8 cellular contexts compared by ENCODE assay signal in the genomic region with DNA sequence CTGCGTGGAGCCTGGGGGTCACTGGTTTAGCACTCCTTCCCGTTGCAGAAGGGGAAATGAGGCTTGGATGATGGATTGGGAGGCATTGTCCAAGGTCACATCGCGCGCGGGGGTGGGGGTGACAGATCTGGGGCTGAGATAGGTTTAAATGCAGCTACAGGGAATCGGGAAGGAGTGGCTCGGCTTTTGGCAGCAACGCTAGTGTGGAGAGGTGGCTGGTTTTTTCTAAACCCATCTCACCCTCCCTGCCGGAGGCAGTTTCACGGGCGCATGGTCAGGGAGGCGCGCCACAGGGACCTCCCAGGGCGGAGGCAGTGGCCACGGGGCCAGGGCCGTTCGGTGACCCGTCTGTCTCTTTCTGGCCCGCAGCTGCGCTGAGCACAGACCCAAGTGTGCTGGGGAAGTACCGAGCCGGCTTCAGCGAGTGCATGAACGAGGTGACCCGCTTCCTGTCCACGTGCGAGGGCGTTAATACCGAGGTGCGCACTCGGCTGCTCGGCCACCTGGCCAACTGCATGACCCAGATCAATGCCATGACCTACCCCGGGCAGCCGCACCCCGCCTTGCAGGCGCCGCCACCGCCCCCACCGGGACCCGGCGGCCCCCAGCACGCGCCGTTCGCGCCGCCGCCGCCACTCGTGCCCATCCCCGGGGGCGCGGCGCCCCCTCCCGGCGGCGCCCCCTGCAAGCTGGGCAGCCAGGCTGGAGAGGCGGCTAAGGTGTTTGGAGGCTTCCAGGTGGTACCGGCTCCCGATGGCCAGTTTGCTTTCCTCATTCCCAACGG. TPM values are rescaled to one million over a fixed set of nuclear protein-coding genes. Genes with fewer than 3 reads are reported as not detected.
DNase-seq lines count a peak whose midpoint lies in the region; ATAC-seq and TF ChIP-seq lines count a peak whose summit lies in the region.

No MANE protein-coding gene starts in this region.

- no peaks in the 10 kb centered on the region for H3K9me3 ChIP-seq in CD8-positive, alpha-beta T cell (ENCODE audit: low read length)
- H3K9me3 ChIP-seq in Peyer's patch (no peaks in the 10 kb centered on the region), cardiac muscle cell (ENCODE audit: low read depth) (no peaks in the 10 kb centered on the region)

- no peaks in the 10 kb centered on the region for H3K36me3 ChIP-seq in CD8-positive, alpha-beta T cell (ENCODE audit: insufficient read depth, low read length)
- H3K36me3 ChIP-seq in Peyer's patch (no peaks in the 10 kb centered on the region), cardiac muscle cell (no peaks in the 10 kb centered on the region)

- ATAC-seq in CD8-positive, alpha-beta T cell = peak; percentile 18
- ATAC-seq in GM19025 (IDR thresholded peaks at IDR 0.05; ENCODE audit: low read depth, unreplicated experiment) = peak; percentile 34
- peak; percentile 56 for ATAC-seq in HG03439 (IDR thresholded peaks at IDR 0.05; ENCODE audit: unreplicated experiment)

- no peak overlapping the region for H3K27ac Mint-ChIP-seq in CD8-positive, alpha-beta T cell
- peak overlapping the region; percentile 38 for H3K27ac Mint-ChIP-seq in activated naive CD4-positive, alpha-beta T cell treated with anti-CD3 and anti-CD28 coated beads, Interleukin-2, amount 50 U/mL, for 24 hours

- POLR2A ChIA-PET in CD8-positive, alpha-beta T cell (lab: Charles Lee) = no interaction called here

- peak; percentile 13 to 60 (median 36) for DNase-seq in CD8-positive, alpha-beta T cell
- DNase-seq in Peyer's patch (peak; percentile 79 to 90 (median 84)), cardiac muscle cell (ENCODE audit: low read depth in 1 of 2, low spot score in 1 of 2) (peak; percentile 65 to 69), posterior vena cava (ENCODE audit: low spot score) (peak; percentile 91), cerebellar nuclear complex (lab: John Stamatoyannopoulos, UW) (no peak)

- peaks cover 59% of the 10 kb centered on the region for H3K27me3 Mint-ChIP-seq in CD8-positive, alpha-beta T cell (ENCODE audit: low read depth)
- H3K27me3 Mint-ChIP-seq in activated naive CD4-positive, alpha-beta T cell treated with anti-CD3 and anti-CD28 coated beads, Interleukin-2, amount 50 U/mL, for 24 hours = peaks cover 19% of the 10 kb centered on the region

- H3K27me3 ChIP-seq in CD8-positive, alpha-beta T cell (ENCODE audit: insufficient read depth, low read length) = peaks cover 46% of the 10 kb centered on the region
- H3K27me3 ChIP-seq in Peyer's patch (no peaks in the 10 kb centered on the region), cardiac muscle cell (no peaks in the 10 kb centered on the region)

- H3K36me3 Mint-ChIP-seq in CD8-positive, alpha-beta T cell = peaks cover 2% of the 10 kb centered on the region
- H3K36me3 Mint-ChIP-seq in activated naive CD4-positive, alpha-beta T cell treated with anti-CD3 and anti-CD28 coated beads, Interleukin-2, amount 50 U/mL, for 24 hours = no peaks in the 10 kb centered on the region

- intact Hi-C loops in CD8-positive, alpha-beta T cell (cut with DNase I, micrococcal nuclease) = loop anchor here (2.0 to 10.0 kb wide), 6 partner anchors 260 to 545 kb away; a partner anchor contains a TSS
- intact Hi-C loops in posterior vena cava (cut with DNase I) = loop anchor here in 1 of 2 donors (5.0 kb wide), 4 partner anchors 130 to 350 kb away; no protein-coding TSS in a partner anchor

- peak; percentile 32 to 46 for TF ChIP-seq POLR2A in Peyer's patch (IDR thresholded peaks at IDR 0.05)

- H3K9me3 Mint-ChIP-seq in CD8-positive, alpha-beta T cell = no peaks in the 10 kb centered on the region
- H3K9me3 Mint-ChIP-seq in activated naive CD4-positive, alpha-beta T cell treated with anti-CD3 and anti-CD28 coated beads, Interleukin-2, amount 50 U/mL, for 24 hours = no peaks in the 10 kb centered on the region

- peak overlapping the region; percentile 78 for H3K4me3 Mint-ChIP-seq in CD8-positive, alpha-beta T cell
- peak overlapping the region; percentile 88 for H3K4me3 Mint-ChIP-seq in activated naive CD4-positive, alpha-beta T cell treated with anti-CD3 and anti-CD28 coated beads, Interleukin-2, amount 50 U/mL, for 24 hours

- peaks cover 49% of the 10 kb centered on the region for H3K4me1 ChIP-seq in CD8-positive, alpha-beta T cell (ENCODE audit: insufficient read depth, low read length)
- peaks cover 3 to 46% (median 33%) of the 10 kb centered on the region in 4 donors for H3K4me1 ChIP-seq in Peyer's patch
- H3K4me1 ChIP-seq in cardiac muscle cell (ENCODE audit: low read depth) = peaks cover 36% of the 10 kb centered on the region

- peaks cover 45% of the 10 kb centered on the region for H3K4me1 Mint-ChIP-seq in CD8-positive, alpha-beta T cell (ENCODE audit: low read depth)
- H3K4me1 Mint-ChIP-seq in activated naive CD4-positive, alpha-beta T cell treated with anti-CD3 and anti-CD28 coated beads, Interleukin-2, amount 50 U/mL, for 24 hours = peaks cover 45% of the 10 kb centered on the region

- TF ChIP-seq CTCF in CD8-positive, alpha-beta T cell (IDR thresholded peaks at IDR 0.05) = peak; percentile 16
- TF ChIP-seq CTCF in Peyer's patch (IDR thresholded peaks at IDR 0.05) (peak; percentile 11 to 64 (median 44)), cardiac muscle cell (IDR thresholded peaks at IDR 0.05; ENCODE audit: low read depth, low read length) (peak; percentile 44)

- CTCF ChIA-PET in CD8-positive, alpha-beta T cell (lab: Charles Lee) = interaction anchor here (1.0 to 1.2 kb wide), 3 partner anchors 13 to 364 kb away, joined by 3 read pairs; no protein-coding TSS in a partner anchor

- H3K27ac ChIP-seq in CD8-positive, alpha-beta T cell (ENCODE audit: low read depth, low read length) = no peak overlapping the region
- H3K27ac ChIP-seq in Peyer's patch (peak overlapping the region; percentile 70 to 98 (median 89)), cardiac muscle cell (peak overlapping the region; percentile 96)

- peak overlapping the region; percentile 66 for H3K4me3 ChIP-seq in CD8-positive, alpha-beta T cell (ENCODE audit: low read depth, low read length)
- peak overlapping the region; percentile 53 to 74 (median 62) for H3K4me3 ChIP-seq in Peyer's patch
- H3K4me3 ChIP-seq in cardiac muscle cell = peak overlapping the region; percentile 49

RNA-seq across cellular contexts. Expression of a gene that starts 1.6 kb away (rescaled TPM):
- 1 to 10 TPM in 1 of 2 experiments, under 1 TPM in 1; 0.92 to 1.1 TPM for total RNA-seq in CD8-positive, alpha-beta T cell
- 10 to 100 TPM; 32.2 to 65.6 (median 49.4) TPM for total RNA-seq in Peyer's patch
- 22.6 and 43.2 TPM in 2 replicates for total RNA-seq in cardiac muscle cell
- 22.2 and 33.9 TPM in 2 replicates for polyA plus RNA-seq in cardiac muscle cell
- total RNA-seq in posterior vena cava = 10 to 100 TPM; 19.5 to 29.2 TPM

Comparison
In these comparisons a context has a peak if more than half of its experiments do, and no peak if none do; other contexts are left out.
1. DNase-seq: peak in CD8-positive, alpha-beta T cell (7 of 7), Peyer's patch (3 of 3), cardiac muscle cell (2 of 2) and posterior vena cava (single experiment); none in cerebellar nuclear complex (0 of 2).
2. RNA of a gene that starts 1.6 kb away (total RNA-seq): 32.2 to 65.6 TPM in Peyer's patch, 19.5 to 29.2 TPM in posterior vena cava and 22.6 to 43.2 TPM in cardiac muscle cell; 0.92 to 1.1 TPM in CD8-positive, alpha-beta T cell; every median in the first group is over 4 times any median in the second.
3. Peak in every context shown above with its lines, with median percentiles within 50 percentile points of each other: ATAC-seq, H3K4me3 ChIP-seq and CTCF ChIP-seq.